In the genomic region with DNA sequence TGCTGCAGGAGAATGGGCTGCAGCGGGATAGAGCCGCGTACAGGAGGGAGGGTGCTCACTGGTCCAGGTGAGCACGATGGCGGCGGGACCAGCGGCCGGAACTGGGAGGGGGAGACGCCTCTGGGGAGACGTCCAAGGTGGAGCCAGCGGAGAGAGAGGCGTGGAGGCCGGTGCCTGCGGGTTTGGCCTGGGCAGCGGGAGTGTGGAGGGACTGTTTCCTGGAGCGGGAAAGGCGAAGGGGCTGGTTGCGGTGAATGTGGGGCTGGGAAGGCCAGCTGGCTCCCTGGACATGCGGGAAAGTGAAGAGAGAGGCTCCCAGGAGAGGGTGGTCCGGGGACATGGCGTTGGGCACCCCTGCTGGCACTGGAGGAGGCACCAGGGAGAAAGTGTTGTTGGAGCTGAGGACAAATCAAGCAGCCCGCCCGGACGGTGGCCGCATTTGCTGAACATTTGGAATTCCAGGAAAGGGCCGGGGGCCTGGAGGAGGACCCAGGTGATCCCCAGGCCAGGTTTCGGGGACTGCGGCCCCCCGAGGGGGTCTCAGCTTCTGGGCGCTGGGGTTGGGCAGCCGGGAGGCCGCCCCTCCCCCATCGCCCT, we compare ENCODE assay signal across 10 cellular contexts. TPM values are rescaled to one million over a fixed set of nuclear protein-coding genes. Genes with fewer than 3 reads are reported as not detected.
DNase-seq lines count a peak whose midpoint lies in the region; ATAC-seq and TF ChIP-seq lines count a peak whose summit lies in the region.
"Had no signal": no experiment of that assay in that cellular context is flagged by ENCODE, and none has a peak within 500 bp of the region (broad histone marks: within the 10 kb centered on the region; RNA-seq: fewer than 3 reads in every experiment).

No MANE protein-coding gene starts in this region.

- peak overlapping the region; percentile 47 for H3K4me3 Mint-ChIP-seq in CD8-positive, alpha-beta T cell
- H3K4me3 Mint-ChIP-seq in IgD-negative memory B cell: peak overlapping the region in 3 of 4 donors; percentile 13 to 42 (median 30)
- H3K4me3 Mint-ChIP-seq in effector memory CD8-positive, alpha-beta T cell: peak overlapping the region; percentile 2 to 11
- peak overlapping the region; percentile 83 for H3K4me3 Mint-ChIP-seq in neural progenitor cell
- H3K4me3 Mint-ChIP-seq: activated T-helper 1 cell treated with anti-CD3 and anti-CD28 coated beads, Interleukin-12 subunit alpha, Interleukin-12 subunit beta, Interleukin-2, Interleukin-4 antibody, amounts not matched to agents 30 ng/mL and 10 ng/mL and 1 ng/mL, durations not matched to agents 14 hours and 24 hours and 36 hours had no signal

- H3K79me2 ChIP-seq in neural progenitor cell (ENCODE audit: low read depth): no peaks in the 10 kb centered on the region

- 11 to 20% (median 15%) methylated on average over 25 to 32 of the region's 33 CpGs for WGBS in adrenal gland, 4 donors

- no peaks in the 10 kb centered on the region for H3K9me3 ChIP-seq in CD8-positive, alpha-beta T cell (ENCODE audit: low read length)
- H3K9me3 ChIP-seq in neural progenitor cell (ENCODE audit: low read depth) (no peaks in the 10 kb centered on the region), adrenal gland (replicated peaks in 1 of 3) (no peaks in the 10 kb centered on the region)
- H3K9me3 ChIP-seq: SJSA1 had no signal

- intact Hi-C loops in CD8-positive, alpha-beta T cell (cut with DNase I, micrococcal nuclease): loop anchor here in 1 of 2 experiments (1.0 kb wide), 1 partner anchor 19 kb away; no protein-coding TSS in a partner anchor
- intact Hi-C loops in adrenal gland (cut with DNase I): no loop called here

- H3K4me1 ChIP-seq in CD8-positive, alpha-beta T cell (ENCODE audit: insufficient read depth, low read length): no peaks in the 10 kb centered on the region
- H3K4me1 ChIP-seq in neural progenitor cell: peaks cover 17% of the 10 kb centered on the region
- H3K4me1 ChIP-seq in adrenal gland (replicated peaks in 1 of 2): peaks cover 4 to 5% of the 10 kb centered on the region in 2 donors
- H3K4me1 ChIP-seq: SJSA1 had no signal

- peaks cover 8% of the 10 kb centered on the region for H3K27me3 ChIP-seq in CD8-positive, alpha-beta T cell (ENCODE audit: insufficient read depth, low read length)
- peaks cover 78% of the 10 kb centered on the region for H3K27me3 ChIP-seq in neural progenitor cell
- H3K27me3 ChIP-seq in adrenal gland: peaks cover 15% of the 10 kb centered on the region

- no peak for ATAC-seq in CD8-positive, alpha-beta T cell
- ATAC-seq in effector memory CD8-positive, alpha-beta T cell (replicated peaks): no peak

- H3K9me3 Mint-ChIP-seq in CD8-positive, alpha-beta T cell: no peaks in the 10 kb centered on the region
- H3K9me3 Mint-ChIP-seq in IgD-negative memory B cell: no peaks in the 10 kb centered on the region
- H3K9me3 Mint-ChIP-seq in effector memory CD8-positive, alpha-beta T cell: no peaks in the 10 kb centered on the region
- H3K9me3 Mint-ChIP-seq in neural progenitor cell: no peaks in the 10 kb centered on the region
- H3K9me3 Mint-ChIP-seq: activated T-helper 1 cell treated with anti-CD3 and anti-CD28 coated beads, Interleukin-12 subunit alpha, Interleukin-12 subunit beta, Interleukin-2, Interleukin-4 antibody, amounts not matched to agents 30 ng/mL and 10 ng/mL and 1 ng/mL, durations not matched to agents 14 hours and 24 hours and 36 hours had no signal

- peaks cover 16% of the 10 kb centered on the region for H3F3A ChIP-seq in neural progenitor cell (ENCODE audit: low read depth)

- H2AFZ ChIP-seq in neural progenitor cell (replicated peaks): peak overlapping the region; percentile 80

- no peak for TF ChIP-seq POLR2A in adrenal gland (IDR thresholded peaks at IDR 0.05)

- TF ChIP-seq CTCF in CD8-positive, alpha-beta T cell (IDR thresholded peaks at IDR 0.05): no peak
- TF ChIP-seq CTCF in neural progenitor cell (IDR thresholded peaks at IDR 0.05) (no peak), adrenal gland (IDR thresholded peaks at IDR 0.05) (no peak)

- H3K4me1 Mint-ChIP-seq in CD8-positive, alpha-beta T cell (ENCODE audit: low read depth): peaks cover 10% of the 10 kb centered on the region
- peaks cover 0 to 6% (median 2%) of the 10 kb centered on the region in 3 donors for H3K4me1 Mint-ChIP-seq in IgD-negative memory B cell
- H3K4me1 Mint-ChIP-seq in effector memory CD8-positive, alpha-beta T cell (ENCODE audit: low read depth in 2 of 2): peaks cover 0 to 10% of the 10 kb centered on the region in 2 donors
- peaks cover 36% of the 10 kb centered on the region for H3K4me1 Mint-ChIP-seq in neural progenitor cell

- peaks cover 7% of the 10 kb centered on the region for H4K20me1 ChIP-seq in neural progenitor cell (ENCODE audit: low read depth)

- CTCF ChIA-PET in CD8-positive, alpha-beta T cell (lab: Charles Lee): no interaction called here

- H3K36me3 Mint-ChIP-seq in CD8-positive, alpha-beta T cell: no peaks in the 10 kb centered on the region
- no peaks in the 10 kb centered on the region for H3K36me3 Mint-ChIP-seq in IgD-negative memory B cell
- peaks cover 8% of the 10 kb centered on the region for H3K36me3 Mint-ChIP-seq in effector memory CD8-positive, alpha-beta T cell (ENCODE audit: insufficient read depth)
- no peaks in the 10 kb centered on the region for H3K36me3 Mint-ChIP-seq in neural progenitor cell

- peaks cover 35% of the 10 kb centered on the region for H3K27me3 Mint-ChIP-seq in CD8-positive, alpha-beta T cell (ENCODE audit: low read depth)
- H3K27me3 Mint-ChIP-seq in IgD-negative memory B cell (peaks cover 37% of the 10 kb centered on the region), neural progenitor cell (ENCODE audit: insufficient read depth, low read depth) (peaks cover 39% of the 10 kb centered on the region)
- H3K27me3 Mint-ChIP-seq in effector memory CD8-positive, alpha-beta T cell: peaks cover 46 to 88% of the 10 kb centered on the region in 2 donors

- DNase-seq in CD8-positive, alpha-beta T cell: no peak
- no peak for DNase-seq in effector memory CD8-positive, alpha-beta T cell
- DNase-seq in neural progenitor cell (ENCODE audit: low spot score) (peak; percentile 55), midbrain (lab: John Stamatoyannopoulos, UW) (no peak), NK-92 (lab: John Stamatoyannopoulos, UW; ENCODE audit: unreplicated experiment) (no peak), adrenal gland (no peak), UCSD-AML1 (lab: John Stamatoyannopoulos, UW; ENCODE audit: unreplicated experiment) (no peak)

- no peak overlapping the region for H3K27ac ChIP-seq in CD8-positive, alpha-beta T cell (ENCODE audit: low read depth, low read length)
- H3K27ac ChIP-seq in neural progenitor cell (no peak overlapping the region), adrenal gland (no peak overlapping the region)
- H3K27ac ChIP-seq: SJSA1 had no signal

- no peak overlapping the region for H3K27ac Mint-ChIP-seq in CD8-positive, alpha-beta T cell
- peak overlapping the region in 1 of 3 donors; percentile 17 for H3K27ac Mint-ChIP-seq in IgD-negative memory B cell
- no peak overlapping the region for H3K27ac Mint-ChIP-seq in effector memory CD8-positive, alpha-beta T cell
- H3K27ac Mint-ChIP-seq in neural progenitor cell: peak overlapping the region; percentile 90
- H3K27ac Mint-ChIP-seq: activated T-helper 1 cell treated with anti-CD3 and anti-CD28 coated beads, Interleukin-12 subunit alpha, Interleukin-12 subunit beta, Interleukin-2, Interleukin-4 antibody, amounts not matched to agents 30 ng/mL and 10 ng/mL and 1 ng/mL, durations not matched to agents 14 hours and 24 hours and 36 hours had no signal

- no peak overlapping the region for H3K9ac ChIP-seq in neural progenitor cell

- POLR2A ChIA-PET in CD8-positive, alpha-beta T cell (lab: Charles Lee): no interaction called here

- H3K4me2 ChIP-seq in neural progenitor cell: peak overlapping the region; percentile 97

- H3K36me3 ChIP-seq in CD8-positive, alpha-beta T cell (ENCODE audit: insufficient read depth, low read length): no peaks in the 10 kb centered on the region
- no peaks in the 10 kb centered on the region for H3K36me3 ChIP-seq in neural progenitor cell
- H3K36me3 ChIP-seq in adrenal gland (replicated peaks in 1 of 2): no peaks in the 10 kb centered on the region
- H3K36me3 ChIP-seq: SJSA1 had no signal

- no peak overlapping the region for H3K4me3 ChIP-seq in CD8-positive, alpha-beta T cell (ENCODE audit: low read depth, low read length)
- H3K4me3 ChIP-seq in neural progenitor cell (peak overlapping the region; percentile 68), adrenal gland (peak overlapping the region in 1 of 4 donors; percentile 26)
- H3K4me3 ChIP-seq: SJSA1 had no signal

RNA-seq across cellular contexts. Expression of a gene that starts 34.3 kb away (rescaled TPM):
- not detected for total RNA-seq in CD8-positive, alpha-beta T cell
- polyA plus RNA-seq in IgD-negative memory B cell (not detected), adrenal gland (not detected)
- total RNA-seq in neural progenitor cell (ENCODE audit: low replicate concordance) (not detected in 2 replicates), adrenal gland (not detected)
- total RNA-seq: activated T-helper 1 cell treated with anti-CD3 and anti-CD28 coated beads, Interleukin-12 subunit alpha, Interleukin-12 subunit beta, Interleukin-2, Interleukin-4 antibody, amounts not matched to agents 30 ng/mL and 10 ng/mL and 1 ng/mL, durations not matched to agents 14 hours and 24 hours and 36 hours; SJSA1 had no signal

Comparison
In these comparisons a context has a peak if more than half of its experiments do, and no peak if none do; other contexts are left out.
1. H3K4me3 Mint-ChIP-seq: peak in every context shown above with its lines; median percentile 83 in neural progenitor cell; 47 in CD8-positive, alpha-beta T cell; 30 in IgD-negative memory B cell; 6 in effector memory CD8-positive, alpha-beta T cell.